18 cellular contexts compared by ENCODE assay signal in genomic region chr6:131765853-131766135, GRCh38. TPM values are rescaled to one million over a fixed set of nuclear protein-coding genes. Genes with fewer than 3 reads are reported as not detected.
A peak's percentile ranks its signal among the peaks of the same experiment; 100 is the strongest.
DNase-seq lines count a peak whose midpoint lies in the region; ATAC-seq and TF ChIP-seq lines count a peak whose summit lies in the region.
"Had no signal": no experiment of that assay in that cellular context is flagged by ENCODE, and none has a peak within 500 bp of the region (broad histone marks: within the 10 kb centered on the region; RNA-seq: fewer than 3 reads in every experiment).

No MANE protein-coding gene starts in this region.

- H3K4me3 Mint-ChIP-seq in endodermal cell, result no peak overlapping the region

- H3K9me3 ChIP-seq in HUES48 (ENCODE audit: control insufficient read depth, insufficient read depth, low read length), result no peaks in the 10 kb centered on the region
- H3K9me3 ChIP-seq in endodermal cell (ENCODE audit: control insufficient read depth, low read length), result peaks cover 21% of the 10 kb centered on the region
- no peaks in the 10 kb centered on the region for H3K9me3 ChIP-seq in skeletal muscle tissue (ENCODE audit: control insufficient read depth in 3 of 3, low read length in 3 of 3)

- peaks cover 32% of the 10 kb centered on the region for H3K27me3 Mint-ChIP-seq in endodermal cell (ENCODE audit: insufficient read depth)

- peak; percentile 26 for DNase-seq in AG20443 (ENCODE audit: low spot score)
- DNase-seq in endodermal cell, result no peak
- DNase-seq in NCI-H1694 (lab: John Stamatoyannopoulos, UW), result no peak
- DNase-seq in epidermal melanocyte (ENCODE audit: insufficient read length, low spot score), result no peak
- no peak for DNase-seq in NCI-H2029 treated with DMSO at 0.1 percent for 48 hours (lab: John Stamatoyannopoulos, UW)
- DNase-seq: KG1, MV-4-11, NCI-H187, NCI-H345, NCI-H524 treated with DMSO at 0.1 percent for 48 hours, PC-3 had no signal

- 93 to 100% methylated on average over 2 to 3 of the region's 3 CpGs for WGBS in endodermal cell (ENCODE audit: insufficient coverage in 1 of 2, insufficient read length in 1 of 2), 2 experiments

- H3K9ac ChIP-seq in HUES48 (ENCODE audit: low read depth, low read length), result no peak overlapping the region
- no peak overlapping the region for H3K9ac ChIP-seq in endodermal cell (ENCODE audit: extremely low read depth, low read length, poor library complexity, severe bottlenecking)
- H3K9ac ChIP-seq in skeletal muscle tissue (ENCODE audit: low read depth in 1 of 3, low read length in 3 of 3), result no peak overlapping the region

- no peak for ATAC-seq in GM19324 (IDR thresholded peaks at IDR 0.05; ENCODE audit: low FRiP score, unreplicated experiment)
- ATAC-seq: PC-3 had no signal

- no peak for TF ChIP-seq CTCF in endodermal cell (conservative IDR thresholded peaks at IDR 0.05)

- H3K4me3 ChIP-seq in HUES48 (ENCODE audit: low read depth, low read length), result no peak overlapping the region
- peak overlapping the region; percentile 25 for H3K4me3 ChIP-seq in endodermal cell (ENCODE audit: low read length)
- H3K4me3 ChIP-seq in skeletal muscle tissue (ENCODE audit: low read length in 3 of 3), result no peak overlapping the region

- H3K27me3 ChIP-seq in HUES48 (ENCODE audit: control insufficient read depth, insufficient read depth, low read length) (no peaks in the 10 kb centered on the region), endodermal cell (ENCODE audit: control insufficient read depth, insufficient read depth, low read length, poor library complexity, severe bottlenecking) (no peaks in the 10 kb centered on the region), skeletal muscle tissue (ENCODE audit: control insufficient read depth in 3 of 3, insufficient read depth in 3 of 3, low read length in 3 of 3) (no peaks in the 10 kb centered on the region)

- peaks cover 12% of the 10 kb centered on the region for H3K9me3 Mint-ChIP-seq in endodermal cell

- H3K27ac Mint-ChIP-seq in endodermal cell, result peak overlapping the region; percentile 74

- peak overlapping the region; percentile 40 for H3K27ac ChIP-seq in HUES48 (ENCODE audit: low read depth, low read length)
- H3K27ac ChIP-seq in endodermal cell (ENCODE audit: low read depth, low read length), result no peak overlapping the region
- peak overlapping the region; percentile 46 for H3K27ac ChIP-seq in skeletal muscle tissue (ENCODE audit: low read depth, low read length)
- H3K27ac ChIP-seq: C4-2B, RWPE1 had no signal

- H3K4me1 ChIP-seq in HUES48 (ENCODE audit: control insufficient read depth, insufficient read depth, low read length) (peaks cover 4% of the 10 kb centered on the region; the same call in 1 of the 2 replicates), endodermal cell (ENCODE audit: control insufficient read depth, insufficient read depth, low read length) (peaks cover 11% of the 10 kb centered on the region), skeletal muscle tissue (ENCODE audit: control insufficient read depth in 3 of 3, insufficient read depth in 3 of 3, low read length in 3 of 3) (peaks cover 0 to 9% (median 0%) of the 10 kb centered on the region in 3 donors)

- H3K36me3 ChIP-seq in HUES48 (ENCODE audit: control insufficient read depth, insufficient read depth, low read length) (no peaks in the 10 kb centered on the region), endodermal cell (ENCODE audit: control insufficient read depth, insufficient read depth, low read length) (no peaks in the 10 kb centered on the region), skeletal muscle tissue (ENCODE audit: control insufficient read depth in 3 of 3, insufficient read depth in 3 of 3, low read length in 3 of 3) (no peaks in the 10 kb centered on the region)

- H3K36me3 Mint-ChIP-seq in endodermal cell (ENCODE audit: low read depth), result peaks cover 3% of the 10 kb centered on the region

- peaks cover 14% of the 10 kb centered on the region for H3K4me1 Mint-ChIP-seq in endodermal cell

RNA-seq across cellular contexts. Expression of gene ENPP1, which starts 42.0 kb away (rescaled TPM):
- 10 to 100 TPM; 11.6 to 16.1 TPM for total RNA-seq in endodermal cell
- 5.5 TPM for polyA plus RNA-seq in endodermal cell (2013, experiment 1 of 2)
- polyA plus RNA-seq in endodermal cell (2013, experiment 2 of 2), result 4.8 TPM
- total RNA-seq in skeletal muscle tissue, result 17.7 TPM

RNA-seq across cellular contexts. Expression of gene CTAGE9, which starts 55.0 kb away (rescaled TPM):
- total RNA-seq in endodermal cell (not detected), skeletal muscle tissue (not detected)
- polyA plus RNA-seq in endodermal cell (2013, experiment 1 of 2), result not detected
- polyA plus RNA-seq in endodermal cell (2013, experiment 2 of 2), result not detected
- total RNA-seq: H1, PC-3, SK-MEL-5 had no signal
- polyA plus RNA-seq: H1 had no signal
